In genomic region chr16:88941933-88942909, GRCh38 we compare ENCODE assay signal across 8 cellular contexts. TPM values are rescaled to one million over a fixed set of nuclear protein-coding genes. Genes with fewer than 3 reads are reported as not detected.
DNase-seq lines count a peak whose midpoint lies in the region; ATAC-seq and TF ChIP-seq lines count a peak whose summit lies in the region.

No MANE protein-coding gene starts in this region.

- H3K4me1 ChIP-seq in ascending aorta, result peaks cover 2 to 6% of the 10 kb centered on the region in 2 donors

- H3K4me3 ChIP-seq in GM12864 (ENCODE audit: low read depth, low read length) (peak overlapping the region; percentile 1), ascending aorta (peak overlapping the region; percentile 26 to 56)

- TF ChIP-seq CTCF in GM12864 (IDR thresholded peaks at IDR 0.05; ENCODE audit: low read depth, low read length, missing control alignments) (peak; percentile 70), ascending aorta (IDR thresholded peaks at IDR 0.05) (peak; percentile 24 to 57 (median 43))

- H3K4me1 Mint-ChIP-seq in T-cell, result peaks cover 7 to 13% (median 9%) of the 10 kb centered on the region in 3 donors

- intact Hi-C loops in ascending aorta (cut with DNase I), result loop anchor here (2.0 kb wide), 1 partner anchor 275 kb away; the partner anchor contains the start of gene ZNF778

- H3K4me3 Mint-ChIP-seq in T-cell, result peak overlapping the region; percentile 59 to 72 (median 63)

- CTCF ChIA-PET in T-cell (lab: Charles Lee), result interaction anchor here in 1 of 2 donors (0.6 kb wide), 1 partner anchor 10 kb away, joined by 5 read pairs; no protein-coding TSS in a partner anchor

- peaks cover 7% of the 10 kb centered on the region for H3K27me3 ChIP-seq in ascending aorta

- DNase-seq in GM12864 (ENCODE audit: low read depth) (no peak), T-cell (peak in 29 of 34 experiments; percentile 19 to 67 (median 45)), ascending aorta (ENCODE audit: low spot score in 2 of 2) (no peak), iPS-NIHi7 (ENCODE audit: extremely low spot score) (peak; percentile 93), cortex of kidney (lab: John Stamatoyannopoulos, UW) (no peak), NOMO-1 (lab: John Stamatoyannopoulos, UW; ENCODE audit: unreplicated experiment in 2 of 2) (no peak)
- peak in 2 of 3 experiments; percentile 19 to 42 for DNase-seq in stimulated activated CD4-positive, alpha-beta T cell treated with anti-CD3 and anti-CD28 coated beads, TNF-alpha, amount 100 ng/mL, for 4 hours (ENCODE audit: low read depth in 3 of 3)

- no peaks in the 10 kb centered on the region for H3K9me3 Mint-ChIP-seq in T-cell

- POLR2A ChIA-PET in T-cell (lab: Charles Lee), result no interaction called here

- ATAC-seq in HG02759 (IDR thresholded peaks at IDR 0.05; ENCODE audit: unreplicated experiment) (peak; percentile 61), T-cell (replicated peaks in 1 of 4) (peak; percentile 73 to 79 (median 76))

- H3K9me3 ChIP-seq in ascending aorta, result no peaks in the 10 kb centered on the region

- H3K36me3 ChIP-seq in ascending aorta, result no peaks in the 10 kb centered on the region

- no peaks in the 10 kb centered on the region for H3K36me3 Mint-ChIP-seq in T-cell

- peak overlapping the region in 1 of 2 donors; percentile 46 for H3K27ac Mint-ChIP-seq in T-cell

- no peak overlapping the region for H3K27ac ChIP-seq in ascending aorta

- H3K27me3 Mint-ChIP-seq in T-cell, result peaks cover 8 to 41% of the 10 kb centered on the region in 2 donors

RNA-seq across cellular contexts. Expression of gene CBFA2T3, which starts 34.8 kb away (rescaled TPM):
- total RNA-seq in T-cell, result 1 to 10 TPM; 2.0 to 4.0 (median 2.1) TPM
- total RNA-seq in ascending aorta, result 32.8 TPM

Comparison
In these comparisons a context has a peak if more than half of its experiments do, and no peak if none do; other contexts are left out.
1. DNase-seq: peak in T-cell (29 of 34), iPS-NIHi7 (single experiment) and stimulated activated CD4-positive, alpha-beta T cell treated with anti-CD3 and anti-CD28 coated beads, TNF-alpha, amount 100 ng/mL, for 4 hours (2 of 3); none in GM12864 (single experiment), ascending aorta (0 of 2), cortex of kidney (single experiment) and NOMO-1 (0 of 2).